Comparison of ENCODE assay signal across 11 cellular contexts in the genomic region with DNA sequence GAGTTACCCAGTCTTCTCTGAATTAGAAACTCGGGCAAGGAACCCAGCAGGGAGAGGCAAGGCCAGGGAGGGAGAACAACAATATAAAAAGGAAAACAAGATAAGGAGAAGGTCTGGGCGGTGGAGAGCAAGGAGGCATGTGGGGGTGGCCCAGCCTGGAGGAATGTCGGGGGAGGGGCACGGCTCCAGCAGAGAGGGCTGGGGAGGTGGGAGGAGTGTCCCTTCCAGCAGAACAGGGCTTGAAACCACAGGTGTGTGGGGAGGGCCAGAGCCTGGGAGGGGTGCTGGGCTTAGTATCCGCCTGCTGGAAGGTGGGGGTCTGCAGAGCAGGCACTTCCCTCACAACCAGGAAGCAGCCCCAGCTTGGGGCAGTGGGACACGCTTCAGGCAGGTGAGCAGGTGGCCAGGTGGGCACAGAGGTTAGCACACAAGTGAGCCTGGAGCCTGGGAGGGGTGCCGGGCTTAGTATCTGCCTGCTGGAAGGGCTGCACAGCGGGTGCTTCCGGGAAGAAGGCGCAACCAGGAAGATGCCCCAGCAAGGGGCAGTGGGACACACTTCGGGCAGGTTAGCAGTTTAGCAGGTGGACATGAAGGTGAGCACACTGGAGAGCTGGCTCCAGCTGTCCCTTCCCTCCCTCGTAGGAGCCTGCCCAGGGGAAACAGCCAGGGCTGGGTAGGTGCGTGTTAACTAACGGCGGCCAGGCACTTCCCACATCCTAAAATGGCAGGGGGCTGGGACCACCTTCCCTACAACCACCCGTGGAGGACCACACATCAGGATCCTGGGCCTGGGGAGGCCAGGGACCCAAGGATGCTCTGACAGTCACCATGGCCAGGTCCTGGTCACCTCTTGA. TPM values are rescaled to one million over a fixed set of nuclear protein-coding genes. Genes with fewer than 3 reads are reported as not detected.
DNase-seq lines count a peak whose midpoint lies in the region; ATAC-seq, FAIRE-seq and TF ChIP-seq lines count a peak whose summit lies in the region.
"Had no signal": no experiment of that assay in that cellular context is flagged by ENCODE, and none has a peak within 500 bp of the region (broad histone marks: within the 10 kb centered on the region; RNA-seq: fewer than 3 reads in every experiment).

No MANE protein-coding gene starts in this region.

- H3K79me2 ChIP-seq in K562 (ENCODE audit: control insufficient read depth, insufficient read depth, low read length): peaks cover 24% of the 10 kb centered on the region; the same call in 2 of the 3 replicates

- 38% methylated on average over 13 of the region's 16 CpGs for WGBS in K562 (ENCODE audit: insufficient coverage, low coverage, missing lambda C conversion rate)
- 29 to 58% (median 42%) methylated on average over 15 to 16 of the region's 16 CpGs for WGBS in stomach, 5 donors

- H4K20me1 ChIP-seq in K562 (replicated peaks; ENCODE audit: control insufficient read depth, insufficient read depth, low read length): no peaks in the 10 kb centered on the region

- DNase-seq in NCI-H146 (lab: John Stamatoyannopoulos, UW): peak; percentile 59
- DNase-seq in NCI-H146 treated with DMSO at 0.1 percent for 48 hours (lab: John Stamatoyannopoulos, UW; ENCODE audit: unreplicated experiment): no peak
- peak; percentile 72 to 77 (median 74) for DNase-seq in K562 (ENCODE audit: extremely low read depth in 1 of 4, low spot score in 3 of 4)
- peak; percentile 82 for DNase-seq in islet precursor cell
- DNase-seq in stomach: peak; percentile 82
- DNase-seq in T-helper 1 cell: no peak
- DNase-seq in C1 segment of cervical spinal cord (lab: John Stamatoyannopoulos, UW): no peak
- DNase-seq: NCI-H1105 had no signal

- peak; percentile 78 for FAIRE-seq in K562 (lab: Jason Lieb, UNC)
- FAIRE-seq: A204.1, islet of Langerhans had no signal

- no peak overlapping the region for H2AFZ ChIP-seq in K562 (ENCODE audit: low read depth, low read length)

- peak; percentile 76 for ATAC-seq in K562
- ATAC-seq in HG03097 (IDR thresholded peaks at IDR 0.05; ENCODE audit: low FRiP score, unreplicated experiment): no peak

- no peak for TF ChIP-seq RAD21 in K562 (CRISPR knock-in tag; conservative IDR thresholded peaks at IDR 0.05 in 1 of 2, IDR thresholded peaks at IDR 0.05 in 1 of 2)

- CTCF ChIA-PET in K562 (lab: Yijun Ruan, JAX; ENCODE audit: low intra/inter-chr PET ratio): no interaction called here

- H3K9me1 ChIP-seq in K562 (ENCODE audit: control insufficient read depth, insufficient read depth, low read length): no peaks in the 10 kb centered on the region

- peak overlapping the region; percentile 23; the same call in 1 of the 2 replicates for H3K4me2 ChIP-seq in K562 (ENCODE audit: insufficient read depth, low read length)

- no peak for TF ChIP-seq POLR2A in K562 (conservative IDR thresholded peaks at IDR 0.05)
- no peak for TF ChIP-seq POLR2A in stomach (IDR thresholded peaks at IDR 0.05)

- intact Hi-C loops in K562 (cut with micrococcal nuclease): no loop called here
- intact Hi-C loops in stomach (cut with DNase I; ENCODE audit: low total_unique reads): no loop called here

- BruUV-seq in K562 (replicated peaks; lab: Mats Ljungman, UMichigan): no TSS peak

- TF ChIP-seq CTCF in K562 (IDR thresholded peaks at IDR 0.05 in 2 of 3, conservative IDR thresholded peaks at IDR 0.05 in 1 of 3; ENCODE audit: insufficient read depth in 2 of 3, low read depth in 1 of 3, low read length in 3 of 3): no peak
- TF ChIP-seq CTCF in stomach (IDR thresholded peaks at IDR 0.05): no peak

- H3K27me3 ChIP-seq in K562 (ENCODE audit: control insufficient read depth in 2 of 2, insufficient read depth in 2 of 2, low read length in 2 of 2): no peaks in the 10 kb centered on the region; a peak in 1 of 5 replicates
- H3K27me3 ChIP-seq in stomach: peaks cover 0 to 23% (median 0%) of the 10 kb centered on the region in 3 donors

- POLR2A ChIA-PET in K562 (lab: Yijun Ruan, JAX): interaction anchor here (0.6 to 1.2 kb wide), 4 partner anchors 9 to 376 kb away, joined by 3 to 4 read pairs (median 4); no protein-coding TSS in a partner anchor

- in situ Hi-C loops in K562 (cut with MboI): no loop called here

- H3K27ac ChIP-seq in K562 (ENCODE audit: extremely low read depth, low read depth, low read length) (0 out of 3 replicates have a peak overlapping the region, but pooled peaks have one; percentile 25), stomach (peak overlapping the region; percentile 71 to 94 (median 92))

- H3K36me3 ChIP-seq in K562 (ENCODE audit: control insufficient read depth, insufficient read depth, low read length): peaks cover 2% of the 10 kb centered on the region; the same call in 1 of the 3 replicates
- H3K36me3 ChIP-seq in stomach: no peaks in the 10 kb centered on the region

- H3K9me3 ChIP-seq in K562 (replicated peaks; ENCODE audit: control insufficient read depth, insufficient read depth, low read depth, low read length) (peaks cover 2% of the 10 kb centered on the region), stomach (no peaks in the 10 kb centered on the region)

- H3K9ac ChIP-seq in K562 (ENCODE audit: insufficient read depth in 1 of 2, low read depth in 2 of 2, low read length in 2 of 2): peak overlapping the region in 1 of 2 experiments; percentile 70; a peak in 2 of 4 replicates

- no peak for TF ChIP-seq EP300 in K562 (IDR thresholded peaks at IDR 0.05; ENCODE audit: low read length)
- TF ChIP-seq EP300 in stomach (IDR thresholded peaks at IDR 0.05): no peak

- H3K4me3 ChIP-seq in K562: no peak overlapping the region
- H3K4me3 ChIP-seq in stomach: peak overlapping the region in 1 of 4 donors; percentile 89

- peaks cover 20 to 60% of the 10 kb centered on the region in 2 experiments; a peak in 4 of 5 replicates for H3K4me1 ChIP-seq in K562 (replicated peaks in 1 of 2; ENCODE audit: control insufficient read depth in 2 of 2, insufficient read depth in 2 of 2, low read length in 2 of 2)
- peaks cover 62 to 84% (median 71%) of the 10 kb centered on the region in 4 donors for H3K4me1 ChIP-seq in stomach

TF ChIP-seq in K562, 482 proteins besides CTCF, POLR2A, EP300 and RAD21 (continues in another document):
- TF ChIP-seq RCOR1 (IDR thresholded peaks at IDR 0.05; ENCODE audit: borderline replicate concordance in 1 of 2, low read depth in 2 of 2, low read length in 2 of 2): 0 out of 4 replicates have a peak, but pooled peaks of 1 of the 2 experiments have one; percentile 30
- 0 out of 4 replicates have a peak, but pooled peaks of 1 of the 2 experiments have one; percentile 45 for TF ChIP-seq MAZ (CRISPR knock-in tag; conservative IDR thresholded peaks at IDR 0.05 in 1 of 2, IDR thresholded peaks at IDR 0.05 in 1 of 2)
- TF ChIP-seq TEAD4 (IDR thresholded peaks at IDR 0.05; ENCODE audit: low read length): peak; percentile 58; the same call in 1 of the 2 replicates
- no peak for TF ChIP-seq TEAD4 (CRISPR knock-in tag; IDR thresholded peaks at IDR 0.05; ENCODE audit: borderline replicate concordance)
- peak; percentile 74; the same call in 1 of the 2 replicates for TF ChIP-seq GATAD2A (IDR thresholded peaks at IDR 0.05)
- peak in 1 of 2 experiments; percentile 36; a peak in 1 of 4 replicates for TF ChIP-seq FOXK2 (conservative IDR thresholded peaks at IDR 0.05 in 1 of 2, IDR thresholded peaks at IDR 0.05 in 1 of 2; ENCODE audit: low read depth in 2 of 2)
- no peak for TF ChIP-seq CXXC5 (CRISPR knock-in tag; IDR thresholded peaks at IDR 0.05)
- 0 out of 2 replicates have a peak, but pooled peaks have one; percentile 26 for TF ChIP-seq SOX6 (IDR thresholded peaks at IDR 0.05)
- no peak for TF ChIP-seq CBFB (CRISPR knock-in tag; IDR thresholded peaks at IDR 0.05)
- no peak for TF ChIP-seq ZHX1 (conservative IDR thresholded peaks at IDR 0.05; ENCODE audit: low read length)

RNA-seq across cellular contexts. Expression of gene GAS6, which starts 3.1 kb away (rescaled TPM):
- total RNA-seq in K562 (2011; cell fraction: chromatin; rRNA removed; ENCODE audit: low replicate concordance): 18.0 and 37.2 TPM in 2 replicates
- 25.2 and 27.5 TPM in 2 replicates for total RNA-seq in K562 (2011; cell fraction: nucleolus; rRNA removed)
- total RNA-seq in K562 (2011; cell fraction: nucleoplasm; rRNA removed): 19.7 and 20.2 TPM in 2 replicates
- total RNA-seq in K562 (2014; rRNA removed) (8.4 and 8.8 TPM in 2 replicates), K562 (2014; rRNA removed; fragmentation: Illumina TruSeq; extraction: Trizol) (0.99 and 1.7 TPM in 2 replicates), K562 (2015; rRNA removed; fragmentation: Illumina TruSeq; extraction: Trizol) (4.2 and 4.6 TPM in 2 replicates), K562 (2021) (9.6 and 9.7 TPM in 2 replicates), stomach (100 to 1,000 TPM in 2 of 5 donors, 10 to 100 TPM in 3; 31.4 to 409 (median 93.4) TPM)
- polyA plus RNA-seq in K562 (2011; rRNA removed) (4.9 and 8.8 TPM in 2 replicates), K562 (2014; fragmentation: Illumina TruSeq; extraction: Trizol) (4.4 and 6.1 TPM in 2 replicates), K562 (2014; fragmentation: Nextera tagmentation; extraction: Ambion mirVana) (under 1 TPM in 1 of 2 experiments, not detected in 1; 0.14 TPM), K562 (2014; rRNA removed) (9.7 and 10.9 TPM in 2 replicates), stomach (100 to 1,000 TPM in 1 of 3 donors, 10 to 100 TPM in 2; 34.7 to 109 (median 62.0) TPM)
- 9.4 and 10.6 TPM in 2 replicates for polyA plus RNA-seq in K562 (2011; cell fraction: cytosol; rRNA removed)
- 24.5 and 26.4 TPM in 2 replicates for polyA plus RNA-seq in K562 (2011; cell fraction: nucleus; rRNA removed)
- polyA plus RNA-seq in K562 (2012): 10.4 and 26.9 TPM in 2 replicates
- polyA minus RNA-seq in K562 (2011; rRNA and poly(A)+ RNA removed): 2.0 and 2.2 TPM in 2 replicates
- 2.3 and 4.6 TPM in 2 replicates for polyA minus RNA-seq in K562 (2011; cell fraction: cytosol; rRNA and poly(A)+ RNA removed)
- polyA minus RNA-seq in K562 (2011; cell fraction: nucleus; rRNA and poly(A)+ RNA removed): 2.8 and 4.3 TPM in 2 replicates

Comparison
In these comparisons a context has a peak if more than half of its experiments do, and no peak if none do; other contexts are left out.
1. DNase-seq: peak in NCI-H146 (single experiment), K562 (4 of 4), islet precursor cell (single experiment) and stomach (single experiment); none in NCI-H146 treated with DMSO at 0.1 percent for 48 hours (single experiment), T-helper 1 cell (0 of 5) and C1 segment of cervical spinal cord (0 of 14).